ENCODE assay signal across 13 cellular contexts in the genomic region with DNA sequence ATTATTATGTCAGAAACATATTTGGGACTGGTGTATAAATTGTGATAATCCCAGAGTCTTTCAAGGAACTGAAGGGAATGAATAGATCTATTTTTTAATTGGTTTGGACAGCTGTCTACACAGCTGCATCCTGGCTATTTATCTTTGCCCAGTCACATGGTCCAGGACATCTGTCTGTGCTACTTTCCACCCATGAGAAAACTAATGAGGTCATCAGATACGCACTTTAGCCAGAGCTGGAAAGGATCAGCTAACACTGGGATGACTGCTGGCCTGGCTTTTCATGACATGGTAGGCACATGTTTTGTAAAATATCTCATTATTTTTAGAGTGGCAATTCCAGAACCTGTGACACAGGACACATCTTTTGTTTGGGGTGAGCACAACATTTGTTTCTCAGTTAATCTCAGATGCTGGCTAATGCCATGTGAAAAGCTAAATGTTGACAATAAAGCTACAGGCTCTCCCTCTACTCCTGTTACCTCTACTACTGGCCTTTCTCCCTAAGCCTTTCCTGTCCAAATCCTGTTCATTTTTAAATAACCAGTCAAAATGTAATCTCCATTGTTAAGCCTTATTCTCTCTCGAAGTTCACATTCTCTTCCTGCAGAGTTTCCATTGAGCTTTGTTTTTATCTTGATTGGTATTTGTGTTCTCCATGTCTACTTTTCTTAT.
A peak's percentile ranks its signal among the peaks of the same experiment; 100 is the strongest.
DNase-seq lines count a peak whose midpoint lies in the region; ATAC-seq and TF ChIP-seq lines count a peak whose summit lies in the region.
"Had no signal": no experiment of that assay in that cellular context is flagged by ENCODE, and none has a peak within 500 bp of the region (broad histone marks: within the 10 kb centered on the region; RNA-seq: fewer than 3 reads in every experiment).

No MANE protein-coding gene starts in this region.

- H3K9me3 ChIP-seq in SK-N-SH (no peaks in the 10 kb centered on the region), hepatocyte (ENCODE audit: low read depth) (no peaks in the 10 kb centered on the region), skeletal muscle satellite cell (replicated peaks; ENCODE audit: low read length) (no peaks in the 10 kb centered on the region)
- H3K9me3 ChIP-seq: stomach had no signal

- DNase-seq in NCI-H1930 (lab: John Stamatoyannopoulos, UW) (peak; percentile 79 to 85), SK-N-SH (peak; percentile 69), hepatocyte (ENCODE audit: low spot score) (peak; percentile 9), GM10248 (ENCODE audit: extremely low spot score) (no peak), left lobe of liver (ENCODE audit: low spot score) (no peak)
- DNase-seq: activated CD4-positive, alpha-beta T cell treated with anti-CD3 and anti-CD28 coated beads, Interleukin-2, amount 50 U/mL, for 4 hours; activated naive CD8-positive, alpha-beta T cell treated with anti-CD3 and anti-CD28 coated beads, Interleukin-2, amount 10 ng/mL, durations not matched to agents 7 days and 5 days; mesendoderm; stomach had no signal

- WGBS in SK-N-SH (ENCODE audit: low lambda C conversion rate) = 9% methylated on average over 2 of the region's 2 CpGs
- WGBS in hepatocyte (ENCODE audit: low lambda C conversion rate, missing lambda C conversion rate) = 44% methylated on average over 2 of the region's 2 CpGs

- ATAC-seq in left lobe of liver (no peak), GM19324 (IDR thresholded peaks at IDR 0.05; ENCODE audit: low FRiP score, unreplicated experiment) (no peak), HG02981 (IDR thresholded peaks at IDR 0.05; ENCODE audit: unreplicated experiment) (no peak)

- H4K20me1 ChIP-seq in SK-N-SH (ENCODE audit: insufficient read depth) (no peaks in the 10 kb centered on the region), hepatocyte (ENCODE audit: insufficient read depth, poor library complexity, severe bottlenecking) (no peaks in the 10 kb centered on the region)

- TF ChIP-seq EP300 in SK-N-SH (IDR thresholded peaks at IDR 0.05; ENCODE audit: borderline replicate concordance in 1 of 2, low read depth in 1 of 2, low read length in 1 of 2) = peak in 1 of 2 experiments; percentile 100; a peak in 2 of 4 replicates

- CTCF ChIA-PET in SK-N-SH (lab: Yijun Ruan, JAX) = interaction anchor here (1.0 kb wide), 1 partner anchor 657 kb away, joined by 4 read pairs; no protein-coding TSS in a partner anchor
- CTCF ChIA-PET in GM10248 (lab: Yijun Ruan, JAX) = interaction anchor here (1.5 kb wide), 1 partner anchor 19 kb away, joined by 5 read pairs; no protein-coding TSS in a partner anchor

- no peak overlapping the region for H3K4me2 ChIP-seq in SK-N-SH
- H3K4me2 ChIP-seq in hepatocyte = no peak overlapping the region
- peak overlapping the region; percentile 24 for H3K4me2 ChIP-seq in skeletal muscle satellite cell (ENCODE audit: low read length)

- H3K9ac ChIP-seq in SK-N-SH (no peak overlapping the region), skeletal muscle satellite cell (ENCODE audit: low read depth, low read length) (no peak overlapping the region)

- H3K4me1 ChIP-seq in SK-N-SH (ENCODE audit: control insufficient read depth in 1 of 2, insufficient read depth in 2 of 2, low read depth in 1 of 2, low read length in 1 of 2) (peaks cover 0 to 7% of the 10 kb centered on the region in 2 experiments; a peak in 2 of 4 replicates), hepatocyte (ENCODE audit: insufficient read depth) (no peaks in the 10 kb centered on the region), skeletal muscle satellite cell (ENCODE audit: control insufficient read depth, insufficient read depth, low read length) (peaks cover 11% of the 10 kb centered on the region)
- H3K4me1 ChIP-seq: stomach had no signal

- peak; percentile 44 for TF ChIP-seq RAD21 in SK-N-SH (IDR thresholded peaks at IDR 0.05; ENCODE audit: low read length)

- H3K27me3 ChIP-seq in SK-N-SH (ENCODE audit: insufficient read depth) = no peaks in the 10 kb centered on the region
- no peaks in the 10 kb centered on the region for H3K27me3 ChIP-seq in hepatocyte
- H3K27me3 ChIP-seq in skeletal muscle satellite cell (ENCODE audit: control insufficient read depth, insufficient read depth, low read length) = no peaks in the 10 kb centered on the region
- H3K27me3 ChIP-seq: stomach had no signal

- TF ChIP-seq CTCF in SK-N-SH (IDR thresholded peaks at IDR 0.05) (no peak), hepatocyte (IDR thresholded peaks at IDR 0.05; ENCODE audit: poor library complexity) (no peak), GM10248 (IDR thresholded peaks at IDR 0.05; ENCODE audit: control extremely low read depth, extremely low read depth, low read depth, missing control alignments) (no peak)

- POLR2A ChIA-PET in SK-N-SH (lab: Yijun Ruan, JAX) = interaction anchor here (1.1 to 1.3 kb wide), 2 partner anchors 81 to 663 kb away, joined by 3 to 5 read pairs; partner anchors contain the start of gene SYT4
- POLR2A ChIA-PET in GM10248 (lab: Yijun Ruan, JAX) = no interaction called here

- H3K4me3 ChIP-seq in SK-N-SH (ENCODE audit: low read depth in 2 of 2, low read length in 1 of 2) = no peak overlapping the region
- H3K4me3 ChIP-seq in hepatocyte = no peak overlapping the region
- H3K4me3 ChIP-seq in skeletal muscle satellite cell (ENCODE audit: low read length) = no peak overlapping the region
- H3K4me3 ChIP-seq: stomach had no signal

- H3K79me2 ChIP-seq in SK-N-SH (ENCODE audit: insufficient read depth) (no peaks in the 10 kb centered on the region), hepatocyte (no peaks in the 10 kb centered on the region)

- H3K27ac ChIP-seq in SK-N-SH (ENCODE audit: low read depth in 2 of 2, low read length in 1 of 2) (peak overlapping the region in 1 of 2 experiments; percentile 96; a peak in 3 of 4 replicates), hepatocyte (no peak overlapping the region)
- H3K27ac ChIP-seq: epithelial cell of prostate, stomach had no signal

- H3F3A ChIP-seq in SK-N-SH (replicated peaks; ENCODE audit: insufficient read depth) = no peaks in the 10 kb centered on the region

- H2AFZ ChIP-seq in SK-N-SH (ENCODE audit: low read depth) (no peak overlapping the region), hepatocyte (no peak overlapping the region)

- H3K36me3 ChIP-seq in SK-N-SH (replicated peaks in 1 of 2; ENCODE audit: control insufficient read depth in 1 of 2, insufficient read depth in 2 of 2, low read length in 1 of 2) = no peaks in the 10 kb centered on the region
- H3K36me3 ChIP-seq in hepatocyte (replicated peaks; ENCODE audit: insufficient read depth, low read depth) = no peaks in the 10 kb centered on the region
- H3K36me3 ChIP-seq in skeletal muscle satellite cell (ENCODE audit: insufficient read depth, low read length) = no peaks in the 10 kb centered on the region
- H3K36me3 ChIP-seq: stomach had no signal

- no peaks in the 10 kb centered on the region for H3K9me2 ChIP-seq in SK-N-SH
- H3K9me2 ChIP-seq in hepatocyte (replicated peaks; ENCODE audit: insufficient read depth) = no peaks in the 10 kb centered on the region

TF ChIP-seq in SK-N-SH, 30 proteins besides CTCF, POLR2A, EP300 and RAD21 (continues in another document):
- TF ChIP-seq, protein P1, sequence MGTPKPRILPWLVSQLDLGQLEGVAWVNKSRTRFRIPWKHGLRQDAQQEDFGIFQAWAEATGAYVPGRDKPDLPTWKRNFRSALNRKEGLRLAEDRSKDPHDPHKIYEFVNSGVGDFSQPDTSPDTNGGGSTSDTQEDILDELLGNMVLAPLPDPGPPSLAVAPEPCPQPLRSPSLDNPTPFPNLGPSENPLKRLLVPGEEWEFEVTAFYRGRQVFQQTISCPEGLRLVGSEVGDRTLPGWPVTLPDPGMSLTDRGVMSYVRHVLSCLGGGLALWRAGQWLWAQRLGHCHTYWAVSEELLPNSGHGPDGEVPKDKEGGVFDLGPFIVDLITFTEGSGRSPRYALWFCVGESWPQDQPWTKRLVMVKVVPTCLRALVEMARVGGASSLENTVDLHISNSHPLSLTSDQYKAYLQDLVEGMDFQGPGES (IDR thresholded peaks at IDR 0.05; ENCODE audit: low read depth, low read length) = no peak
- TF ChIP-seq, protein P2, sequence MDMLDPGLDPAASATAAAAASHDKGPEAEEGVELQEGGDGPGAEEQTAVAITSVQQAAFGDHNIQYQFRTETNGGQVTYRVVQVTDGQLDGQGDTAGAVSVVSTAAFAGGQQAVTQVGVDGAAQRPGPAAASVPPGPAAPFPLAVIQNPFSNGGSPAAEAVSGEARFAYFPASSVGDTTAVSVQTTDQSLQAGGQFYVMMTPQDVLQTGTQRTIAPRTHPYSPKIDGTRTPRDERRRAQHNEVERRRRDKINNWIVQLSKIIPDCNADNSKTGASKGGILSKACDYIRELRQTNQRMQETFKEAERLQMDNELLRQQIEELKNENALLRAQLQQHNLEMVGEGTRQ (IDR thresholded peaks at IDR 0.05; ENCODE audit: borderline replicate concordance, low read depth, low read length) = peak; percentile 46; the same call in 1 of the 2 replicates
- TF ChIP-seq JUND (IDR thresholded peaks at IDR 0.05) = no peak
- TF ChIP-seq RXRA (IDR thresholded peaks at IDR 0.05; ENCODE audit: borderline replicate concordance, low read depth) = no peak
- TF ChIP-seq, protein P3, sequence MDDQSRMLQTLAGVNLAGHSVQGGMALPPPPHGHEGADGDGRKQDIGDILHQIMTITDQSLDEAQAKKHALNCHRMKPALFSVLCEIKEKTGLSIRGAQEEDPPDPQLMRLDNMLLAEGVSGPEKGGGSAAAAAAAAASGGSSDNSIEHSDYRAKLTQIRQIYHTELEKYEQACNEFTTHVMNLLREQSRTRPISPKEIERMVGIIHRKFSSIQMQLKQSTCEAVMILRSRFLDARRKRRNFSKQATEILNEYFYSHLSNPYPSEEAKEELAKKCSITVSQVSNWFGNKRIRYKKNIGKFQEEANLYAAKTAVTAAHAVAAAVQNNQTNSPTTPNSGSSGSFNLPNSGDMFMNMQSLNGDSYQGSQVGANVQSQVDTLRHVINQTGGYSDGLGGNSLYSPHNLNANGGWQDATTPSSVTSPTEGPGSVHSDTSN (IDR thresholded peaks at IDR 0.05) = peak; percentile 57
- TF ChIP-seq FOXJ3 (CRISPR knock-in tag; IDR thresholded peaks at IDR 0.05) = peak; percentile 95
- peak; percentile 90 for TF ChIP-seq RCOR1 (IDR thresholded peaks at IDR 0.05; ENCODE audit: low read length)
- no peak for TF ChIP-seq TAF1 (IDR thresholded peaks at IDR 0.05; ENCODE audit: borderline replicate concordance, low read depth, low read length)
- TF ChIP-seq MXI1 (IDR thresholded peaks at IDR 0.05; ENCODE audit: low read depth, low read length) = peak; percentile 86; the same call in 1 of the 2 replicates
- peak; percentile 66 for TF ChIP-seq TCF12 (IDR thresholded peaks at IDR 0.05)
- TF ChIP-seq, protein P4, sequence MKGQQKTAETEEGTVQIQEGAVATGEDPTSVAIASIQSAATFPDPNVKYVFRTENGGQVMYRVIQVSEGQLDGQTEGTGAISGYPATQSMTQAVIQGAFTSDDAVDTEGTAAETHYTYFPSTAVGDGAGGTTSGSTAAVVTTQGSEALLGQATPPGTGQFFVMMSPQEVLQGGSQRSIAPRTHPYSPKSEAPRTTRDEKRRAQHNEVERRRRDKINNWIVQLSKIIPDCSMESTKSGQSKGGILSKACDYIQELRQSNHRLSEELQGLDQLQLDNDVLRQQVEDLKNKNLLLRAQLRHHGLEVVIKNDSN (IDR thresholded peaks at IDR 0.05; ENCODE audit: borderline replicate concordance, low read depth) = peak; percentile 43; the same call in 1 of the 2 replicates
- peak; percentile 97 for TF ChIP-seq GATA2 (CRISPR knock-in tag; IDR thresholded peaks at IDR 0.05)

Comparison
In these comparisons a context has a peak if more than half of its experiments do, and no peak if none do; other contexts are left out.
1. DNase-seq: peak in NCI-H1930 (2 of 2), SK-N-SH (single experiment) and hepatocyte (single experiment); none in GM10248 (single experiment) and left lobe of liver (single experiment).